In the genomic region with DNA sequence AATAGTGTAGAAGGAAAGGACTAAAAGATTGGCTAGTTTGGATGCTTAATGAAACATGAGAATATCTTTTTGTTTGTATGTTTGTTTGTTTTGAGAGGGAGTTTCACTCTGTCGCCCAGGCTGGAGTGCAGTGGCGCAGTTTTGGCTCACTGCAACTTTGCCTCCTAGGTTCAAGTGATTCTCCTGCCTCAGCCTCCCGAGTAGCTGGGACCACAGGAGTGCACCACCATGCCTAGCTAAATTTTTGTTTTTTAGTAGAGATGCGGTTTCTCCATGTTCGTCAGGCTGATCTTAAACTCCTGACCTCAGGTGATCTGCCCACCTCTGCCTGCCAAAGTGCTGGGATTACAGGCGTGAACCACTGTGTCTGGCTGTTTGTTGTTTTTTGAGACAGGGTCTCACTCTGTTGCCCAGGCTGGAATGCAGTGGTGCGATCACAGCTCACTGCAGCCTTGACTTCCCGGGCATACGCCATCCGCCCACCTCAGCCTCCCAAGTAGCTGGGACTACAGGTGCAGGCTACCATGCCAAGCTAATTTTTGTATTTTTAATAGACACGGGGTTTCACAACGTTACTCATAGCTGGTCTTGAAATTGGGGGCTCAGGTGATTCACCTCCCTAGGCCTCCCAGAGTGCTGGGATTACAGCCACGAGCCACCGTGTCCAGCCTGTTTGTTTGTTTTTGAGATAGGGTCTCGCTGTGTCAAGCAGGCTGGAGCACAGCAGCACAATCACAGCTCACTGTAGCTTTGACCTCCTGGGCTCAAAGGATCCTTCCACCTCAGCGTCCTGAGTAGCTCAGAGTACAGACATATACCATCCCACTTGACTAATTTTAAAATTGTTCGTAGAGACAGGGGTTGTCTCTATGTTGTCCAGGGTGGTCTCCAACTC, we compare ENCODE assay signal across 13 cellular contexts.
"Had no signal": no experiment of that assay in that cellular context is flagged by ENCODE, and none has a peak within 500 bp of the region (broad histone marks: within the 10 kb centered on the region; RNA-seq: fewer than 3 reads in every experiment).

No MANE protein-coding gene starts in this region.

- ATAC-seq: mucosa of descending colon, T-helper 17 cell had no signal

- H3K27me3 ChIP-seq: ascending aorta, ovary, thyroid gland, uterus had no signal

- H3K27ac ChIP-seq: ascending aorta, ovary, thyroid gland, uterus had no signal

- H3K4me1 Mint-ChIP-seq: nephron, T-helper 17 cell had no signal

- H3K36me3 ChIP-seq: ascending aorta, ovary, thyroid gland, uterus had no signal

- FAIRE-seq: endothelial cell of umbilical vein, TTC549 had no signal

- H3K4me3 Mint-ChIP-seq: nephron, T-helper 17 cell had no signal

- H3K27ac Mint-ChIP-seq: nephron, T-helper 17 cell had no signal

- H3K4me1 ChIP-seq: ascending aorta, thyroid gland, uterus had no signal

- DNase-seq: activated CD4-positive, alpha-beta T cell treated with anti-CD3 and anti-CD28 coated beads, Interleukin-2, amount 50 U/mL, for 48 hours; activated CD4-positive, CD25-positive, alpha-beta regulatory T cell; foreskin melanocyte; mucosa of descending colon; ovary; stimulated activated CD4-positive, alpha-beta T cell treated with anti-CD3 and anti-CD28 coated beads, Interleukin-4, amount 100 ng/mL, for 1 hour; T-helper 17 cell; thyroid gland; uterus had no signal

- H3K4me3 ChIP-seq: ascending aorta, mucosa of descending colon, ovary, thyroid gland, uterus had no signal

- H3K9me3 ChIP-seq: ascending aorta, mucosa of descending colon, ovary, thyroid gland, uterus had no signal

- H3K9me3 Mint-ChIP-seq: nephron had no signal
